ENCODE assay signal across 1 cellular context in the genomic region with DNA sequence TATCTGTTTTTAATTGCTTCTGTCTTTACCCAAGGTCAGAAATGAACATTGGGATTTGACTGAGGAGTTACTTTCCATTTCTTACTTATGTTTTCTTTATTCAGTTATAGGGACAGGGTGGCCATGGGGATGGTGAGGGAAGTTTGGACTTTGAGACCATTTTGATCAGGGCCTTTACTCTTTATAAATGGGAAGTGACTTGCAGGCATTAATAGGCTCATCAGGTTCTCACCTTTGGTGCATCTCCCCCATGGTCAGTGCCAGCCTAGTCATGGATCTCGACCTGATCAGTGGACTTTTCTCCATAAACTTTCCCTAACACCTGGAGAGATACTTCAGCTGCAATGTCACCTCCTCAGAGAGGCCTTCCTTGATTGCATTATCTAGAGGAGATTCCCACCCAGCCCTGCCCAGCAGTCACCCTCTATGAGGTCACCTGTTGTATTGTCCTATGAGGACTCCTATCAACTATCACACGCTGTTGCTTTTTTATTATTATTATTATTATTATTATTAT.
TF ChIP-seq lines count a peak whose summit lies in the region.

No MANE protein-coding gene starts in this region.

TF ChIP-seq in A549, 52 proteins besides CTCF, POLR2A, EP300 and RAD21 (continued from another document):
- TF ChIP-seq, protein P1, sequence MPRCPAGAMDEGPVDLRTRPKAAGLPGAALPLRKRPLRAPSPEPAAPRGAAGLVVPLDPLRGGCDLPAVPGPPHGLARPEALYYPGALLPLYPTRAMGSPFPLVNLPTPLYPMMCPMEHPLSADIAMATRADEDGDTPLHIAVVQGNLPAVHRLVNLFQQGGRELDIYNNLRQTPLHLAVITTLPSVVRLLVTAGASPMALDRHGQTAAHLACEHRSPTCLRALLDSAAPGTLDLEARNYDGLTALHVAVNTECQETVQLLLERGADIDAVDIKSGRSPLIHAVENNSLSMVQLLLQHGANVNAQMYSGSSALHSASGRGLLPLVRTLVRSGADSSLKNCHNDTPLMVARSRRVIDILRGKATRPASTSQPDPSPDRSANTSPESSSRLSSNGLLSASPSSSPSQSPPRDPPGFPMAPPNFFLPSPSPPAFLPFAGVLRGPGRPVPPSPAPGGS (IDR thresholded peaks at IDR 0.05), result no peak
- TF ChIP-seq, protein P2, sequence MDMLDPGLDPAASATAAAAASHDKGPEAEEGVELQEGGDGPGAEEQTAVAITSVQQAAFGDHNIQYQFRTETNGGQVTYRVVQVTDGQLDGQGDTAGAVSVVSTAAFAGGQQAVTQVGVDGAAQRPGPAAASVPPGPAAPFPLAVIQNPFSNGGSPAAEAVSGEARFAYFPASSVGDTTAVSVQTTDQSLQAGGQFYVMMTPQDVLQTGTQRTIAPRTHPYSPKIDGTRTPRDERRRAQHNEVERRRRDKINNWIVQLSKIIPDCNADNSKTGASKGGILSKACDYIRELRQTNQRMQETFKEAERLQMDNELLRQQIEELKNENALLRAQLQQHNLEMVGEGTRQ (IDR thresholded peaks at IDR 0.05), result no peak
- TF ChIP-seq PHF8 (IDR thresholded peaks at IDR 0.05; ENCODE audit: borderline replicate concordance, low read depth), result no peak
- no peak for TF ChIP-seq MAZ (IDR thresholded peaks at IDR 0.05; ENCODE audit: borderline replicate concordance, low read depth, low read length)
- no peak for TF ChIP-seq RARB (CRISPR knock-in tag; IDR thresholded peaks at IDR 0.05)
- TF ChIP-seq SMC3 (IDR thresholded peaks at IDR 0.05), result no peak
- no peak for TF ChIP-seq JUN (IDR thresholded peaks at IDR 0.05)
TF ChIP-seq in A549: peak in this region for 1.
